In the genomic region with DNA sequence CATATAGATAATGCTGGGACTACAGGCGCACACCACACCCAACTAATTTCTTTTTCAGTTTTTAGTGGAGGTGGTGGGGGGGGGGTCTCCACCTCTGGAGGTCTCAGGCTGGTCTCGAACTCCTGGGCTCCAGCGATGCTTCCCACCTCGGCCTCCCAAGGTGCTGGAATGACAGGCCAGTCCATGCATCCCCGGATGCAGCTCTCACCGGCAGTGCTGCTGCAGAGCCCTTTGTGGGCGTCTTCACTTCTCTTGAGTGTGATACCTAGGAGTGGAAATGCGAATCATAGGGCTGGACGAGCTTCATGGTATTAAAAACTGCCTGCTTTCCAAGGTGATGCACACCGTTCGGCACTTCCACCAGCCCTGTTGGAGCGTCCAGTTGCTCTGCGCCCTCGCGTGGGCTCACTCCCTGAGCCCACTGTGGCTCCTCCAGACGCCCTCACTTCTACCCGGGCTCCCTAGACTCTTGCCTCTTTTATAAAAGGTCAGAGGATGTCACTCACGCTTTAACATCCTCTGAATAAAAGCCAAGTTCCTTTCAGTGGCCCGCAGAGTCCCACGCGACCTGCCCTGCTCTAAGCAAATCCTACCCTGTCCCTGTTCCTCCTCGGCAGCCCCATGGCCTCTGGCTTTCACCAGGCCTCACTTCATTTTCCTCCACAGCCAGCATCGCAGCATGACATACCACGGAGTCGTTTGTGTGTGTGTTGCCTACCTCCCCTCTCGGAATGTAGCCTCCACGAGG, we compare ENCODE assay signal across 10 cellular contexts. TPM values are rescaled to one million over a fixed set of nuclear protein-coding genes. Genes with fewer than 3 reads are reported as not detected.
DNase-seq lines count a peak whose midpoint lies in the region; ATAC-seq and TF ChIP-seq lines count a peak whose summit lies in the region.
"Had no signal": no experiment of that assay in that cellular context is flagged by ENCODE, and none has a peak within 500 bp of the region (broad histone marks: within the 10 kb centered on the region; RNA-seq: fewer than 3 reads in every experiment).

No MANE protein-coding gene starts in this region.

- H3K4me3 ChIP-seq in iPS-18c (ENCODE audit: insufficient read depth, low read depth, low read length) (peak overlapping the region; percentile 63; the same call in 1 of the 2 replicates), subcutaneous abdominal adipose tissue (ENCODE audit: low read depth in 1 of 5, low read length in 5 of 5) (peak overlapping the region in 3 of 5 donors; percentile 68 to 73 (median 72))

- H3K9me3 Mint-ChIP-seq in activated naive CD4-positive, alpha-beta T cell treated with anti-CD3 and anti-CD28 coated beads, Interleukin-2, amount 50 U/mL, for 24 hours = no peaks in the 10 kb centered on the region
- H3K9me3 Mint-ChIP-seq in T-cell = no peaks in the 10 kb centered on the region

- no peaks in the 10 kb centered on the region for H3K36me3 ChIP-seq in subcutaneous abdominal adipose tissue (ENCODE audit: control insufficient read depth in 5 of 5, insufficient read depth in 5 of 5, low read length in 5 of 5)

- H3K27me3 Mint-ChIP-seq in activated naive CD4-positive, alpha-beta T cell treated with anti-CD3 and anti-CD28 coated beads, Interleukin-2, amount 50 U/mL, for 24 hours = no peaks in the 10 kb centered on the region
- no peaks in the 10 kb centered on the region for H3K27me3 Mint-ChIP-seq in T-cell

- no peaks in the 10 kb centered on the region for H3K36me3 Mint-ChIP-seq in activated naive CD4-positive, alpha-beta T cell treated with anti-CD3 and anti-CD28 coated beads, Interleukin-2, amount 50 U/mL, for 24 hours
- peaks cover 3% of the 10 kb centered on the region for H3K36me3 Mint-ChIP-seq in T-cell

- ATAC-seq in T-cell (replicated peaks in 1 of 4) = peak in 1 of 4 experiments; percentile 14
- ATAC-seq in foreskin keratinocyte = no peak
- no peak for ATAC-seq in HG02678 (IDR thresholded peaks at IDR 0.05; ENCODE audit: unreplicated experiment)

- peak overlapping the region; percentile 47 for H3K27ac Mint-ChIP-seq in activated naive CD4-positive, alpha-beta T cell treated with anti-CD3 and anti-CD28 coated beads, Interleukin-2, amount 50 U/mL, for 24 hours
- peak overlapping the region; percentile 96 to 99 for H3K27ac Mint-ChIP-seq in T-cell

- H3K27ac ChIP-seq in subcutaneous abdominal adipose tissue (ENCODE audit: low read depth, low read length) (no peak overlapping the region), foreskin keratinocyte (no peak overlapping the region)

- H3K4me1 Mint-ChIP-seq in activated naive CD4-positive, alpha-beta T cell treated with anti-CD3 and anti-CD28 coated beads, Interleukin-2, amount 50 U/mL, for 24 hours = peaks cover 78% of the 10 kb centered on the region
- peaks cover 81 to 84% (median 82%) of the 10 kb centered on the region in 3 donors for H3K4me1 Mint-ChIP-seq in T-cell

- POLR2A ChIA-PET in T-cell (lab: Charles Lee) = no interaction called here

- H3K9ac ChIP-seq in subcutaneous abdominal adipose tissue (ENCODE audit: low read length in 5 of 5) = peak overlapping the region in 3 of 5 donors; percentile 44 to 52 (median 49)

- CTCF ChIA-PET in T-cell (lab: Charles Lee) = interaction anchor here in 1 of 2 donors (0.6 to 1.2 kb wide), 2 partner anchors 9 to 10 kb away, joined by 3 to 5 read pairs; no protein-coding TSS in a partner anchor

- H3K9me3 ChIP-seq in iPS-18c (ENCODE audit: control insufficient read depth, insufficient read depth, low read length) = no peaks in the 10 kb centered on the region
- no peaks in the 10 kb centered on the region for H3K9me3 ChIP-seq in subcutaneous abdominal adipose tissue (ENCODE audit: control insufficient read depth in 5 of 5, low read length in 5 of 5)

- H3K27me3 ChIP-seq in subcutaneous abdominal adipose tissue (ENCODE audit: control insufficient read depth in 5 of 5, insufficient read depth in 4 of 5, low read length in 5 of 5) = peaks cover 0 to 4% (median 0%) of the 10 kb centered on the region in 5 donors
- H3K27me3 ChIP-seq in foreskin keratinocyte = peaks cover 8% of the 10 kb centered on the region

- no peak for DNase-seq in activated naive CD4-positive, alpha-beta T cell (lab: John Stamatoyannopoulos, UW)
- DNase-seq in T-cell (no peak), foreskin keratinocyte (no peak), mesenteric fat pad (ENCODE audit: low spot score) (no peak)
- DNase-seq: cortex of kidney, NCI-H1930 had no signal

- H3K4me1 ChIP-seq in subcutaneous abdominal adipose tissue (ENCODE audit: control insufficient read depth in 5 of 5, insufficient read depth in 5 of 5, low read length in 5 of 5) (peaks cover 4 to 57% (median 32%) of the 10 kb centered on the region in 5 donors), foreskin keratinocyte (no peaks in the 10 kb centered on the region)

- peak overlapping the region; percentile 73 for H3K4me3 Mint-ChIP-seq in activated naive CD4-positive, alpha-beta T cell treated with anti-CD3 and anti-CD28 coated beads, Interleukin-2, amount 50 U/mL, for 24 hours
- H3K4me3 Mint-ChIP-seq in T-cell = peak overlapping the region; percentile 91 to 97 (median 95)

- TF ChIP-seq CTCF in foreskin keratinocyte (conservative IDR thresholded peaks at IDR 0.05) = no peak

RNA-seq across cellular contexts. Expression of gene BID, which starts 0.8 kb away (rescaled TPM):
- 10 to 100 TPM; 15.8 to 34.6 (median 28.5) TPM for total RNA-seq in T-cell
- total RNA-seq in foreskin keratinocyte = 37.0 and 43.1 TPM in 2 replicates
- polyA plus RNA-seq in foreskin keratinocyte = 53.1 and 57.5 TPM in 2 replicates
- 30.6 TPM for total RNA-seq in mesenteric fat pad
